ENCODE assay signal across 8 cellular contexts in genomic region chr2:177393381-177393780, GRCh38. TPM values are rescaled to one million over a fixed set of nuclear protein-coding genes. Genes with fewer than 3 reads are reported as not detected.
DNase-seq lines count a peak whose midpoint lies in the region; ATAC-seq, FAIRE-seq and TF ChIP-seq lines count a peak whose summit lies in the region.

No MANE protein-coding gene starts in this region.

- no peaks in the 10 kb centered on the region for H3K9me3 ChIP-seq in small intestine (ENCODE audit: control insufficient read depth, low read depth)

- H3K4me1 Mint-ChIP-seq in glutamatergic neuron (ENCODE audit: low read depth, unreplicated experiment), result peaks cover 21% of the 10 kb centered on the region

- no peaks in the 10 kb centered on the region; the same call in 1 of the 2 replicates for H3K27me3 ChIP-seq in H7 (ENCODE audit: control insufficient read depth, insufficient read depth, low read length)
- H3K27me3 ChIP-seq in small intestine (ENCODE audit: control insufficient read depth in 2 of 2, insufficient read depth in 2 of 2, low read length in 2 of 2), result no peaks in the 10 kb centered on the region

- 2 to 11% (median 4%) methylated on average over 6 of the region's 6 CpGs for WGBS in small intestine, 3 donors

- H3K27ac Mint-ChIP-seq in glutamatergic neuron (ENCODE audit: unreplicated experiment), result peak overlapping the region; percentile 67

- H3K9me3 Mint-ChIP-seq in glutamatergic neuron (ENCODE audit: unreplicated experiment), result peaks cover 7% of the 10 kb centered on the region

- H3K4me3 Mint-ChIP-seq in glutamatergic neuron (ENCODE audit: unreplicated experiment), result peak overlapping the region; percentile 96

- H3K36me3 ChIP-seq in H7 (replicated peaks; ENCODE audit: control insufficient read depth, insufficient read depth, low read length) (no peaks in the 10 kb centered on the region), small intestine (ENCODE audit: control insufficient read depth in 2 of 2, insufficient read depth in 2 of 2, low read length in 2 of 2) (no peaks in the 10 kb centered on the region)

- H3K4me3 ChIP-seq in H7 (ENCODE audit: insufficient read depth, low read depth, low read length) (peak overlapping the region; percentile 93), small intestine (ENCODE audit: low read depth in 1 of 2, low read length in 2 of 2) (peak overlapping the region; percentile 79 to 97)

- peak overlapping the region; percentile 70 to 86 for H3K27ac ChIP-seq in small intestine (ENCODE audit: low read depth in 1 of 2, low read length in 1 of 2)

- ATAC-seq in GM21447 (IDR thresholded peaks at IDR 0.05; ENCODE audit: unreplicated experiment), result no peak

- peaks cover 3% of the 10 kb centered on the region for H3K27me3 Mint-ChIP-seq in glutamatergic neuron (ENCODE audit: unreplicated experiment)

- H3K36me3 Mint-ChIP-seq in glutamatergic neuron (ENCODE audit: unreplicated experiment), result no peaks in the 10 kb centered on the region

- DNase-seq in A172 (ENCODE audit: low spot score) (peak; percentile 23), H7 (peak; percentile 10), glutamatergic neuron (no peak), small intestine (peak; percentile 61), NCI-H774 (lab: John Stamatoyannopoulos, UW) (no peak), ACHN (no peak)
- peak; percentile 15 to 37 for DNase-seq in activated CD4-positive, alpha-beta T cell treated with anti-CD3 and anti-CD28 coated beads, Interleukin-2, amount 50 U/mL, for 48 hours

- no peak for TF ChIP-seq CTCF in glutamatergic neuron (IDR thresholded peaks at IDR 0.05; ENCODE audit: partially characterized antibody, unreplicated experiment)

- in situ Hi-C loops in ACHN (cut with HindIII; ENCODE audit: low pct_ligation_motif_present, low pct_unique_long_range_greater_than_20kb, low sequenced_read_pairs), result no loop called here

- H3K4me1 ChIP-seq in small intestine (ENCODE audit: control insufficient read depth in 2 of 2, insufficient read depth in 1 of 2, low read depth in 1 of 2, low read length in 1 of 2), result peaks cover 6 to 13% of the 10 kb centered on the region in 2 donors

- FAIRE-seq in small intestine (lab: Jason Lieb, UNC), result no peak

RNA-seq across cellular contexts. Expression of gene AGPS, which starts 0.8 kb away (rescaled TPM):
- 58.7 and 67.6 TPM in 2 replicates for total RNA-seq in A172 (2014; rRNA removed; shearing (Covaris generic))
- 27.3 and 28.4 TPM in 2 replicates for total RNA-seq in H7 (2014; rRNA removed; shearing (Covaris generic))
- total RNA-seq in glutamatergic neuron (ENCODE audit: unreplicated experiment), result 50.8 TPM
- polyA plus RNA-seq in small intestine, result 10 to 100 TPM in 1 of 3 donors, 1 to 10 TPM in 2; 7.6 to 14.1 (median 9.4) TPM

Comparison
In these comparisons a context has a peak if more than half of its experiments do, and no peak if none do; other contexts are left out.
1. DNase-seq: peak in A172 (single experiment), H7 (single experiment), activated CD4-positive, alpha-beta T cell treated with anti-CD3 and anti-CD28 coated beads, Interleukin-2, amount 50 U/mL, for 48 hours (2 of 2) and small intestine (single experiment); none in glutamatergic neuron (single experiment), NCI-H774 (single experiment) and ACHN (single experiment).